Comparison of ENCODE assay signal across 8 cellular contexts in genomic region chr6:47309326-47310130, GRCh38. TPM values are rescaled to one million over a fixed set of nuclear protein-coding genes. Genes with fewer than 3 reads are reported as not detected.
DNase-seq lines count a peak whose midpoint lies in the region; ATAC-seq and TF ChIP-seq lines count a peak whose summit lies in the region.

Gene TNFRSF21, minus strand, starts transcription at chr6:47309905. Its CDS starts 394 bp downstream, at chr6:47309511.

- H3K4me3 ChIP-seq in PC-3 (ENCODE audit: low read length) (peak within 1 kb of the TSS; percentile 95), esophagus squamous epithelium (peak within 1 kb of the TSS; percentile 61 to 90 (median 72))

- TF ChIP-seq POLR2A in esophagus squamous epithelium (IDR thresholded peaks at IDR 0.05): peak in 3 of 4 donors; percentile 72 to 94 (median 92)

- no peaks in the 10 kb centered on the region for H3K9me3 Mint-ChIP-seq in IgD-negative memory B cell
- no peaks in the 10 kb centered on the region for H3K9me3 Mint-ChIP-seq in stimulated activated effector memory CD8-positive, alpha-beta T cell treated with anti-CD3 and anti-CD28 coated beads, Interleukin-12 subunit alpha, Interleukin-12 subunit beta, amount 100 ng/mL, for 72 hours

- no peaks in the 10 kb centered on the region for H3K36me3 Mint-ChIP-seq in IgD-negative memory B cell
- no peaks in the 10 kb centered on the region for H3K36me3 Mint-ChIP-seq in stimulated activated effector memory CD8-positive, alpha-beta T cell treated with anti-CD3 and anti-CD28 coated beads, Interleukin-12 subunit alpha, Interleukin-12 subunit beta, amount 100 ng/mL, for 72 hours

- peak within 1 kb of the TSS; percentile 77 to 93 (median 86) for H3K4me3 Mint-ChIP-seq in IgD-negative memory B cell
- H3K4me3 Mint-ChIP-seq in stimulated activated effector memory CD8-positive, alpha-beta T cell treated with anti-CD3 and anti-CD28 coated beads, Interleukin-12 subunit alpha, Interleukin-12 subunit beta, amount 100 ng/mL, for 72 hours: peak within 1 kb of the TSS; percentile 54

- H3K4me1 Mint-ChIP-seq in IgD-negative memory B cell: peaks cover 4 to 7% (median 5%) of the 10 kb centered on the region in 3 donors
- H3K4me1 Mint-ChIP-seq in stimulated activated effector memory CD8-positive, alpha-beta T cell treated with anti-CD3 and anti-CD28 coated beads, Interleukin-12 subunit alpha, Interleukin-12 subunit beta, amount 100 ng/mL, for 72 hours: peaks cover 13% of the 10 kb centered on the region

- peak; percentile 99 for ATAC-seq in GM21528 (IDR thresholded peaks at IDR 0.05; ENCODE audit: low FRiP score, unreplicated experiment)
- ATAC-seq in PC-3: peak; percentile 89
- ATAC-seq in stimulated activated effector memory CD8-positive, alpha-beta T cell treated with anti-CD3 and anti-CD28 coated beads, Interleukin-12 subunit alpha, Interleukin-12 subunit beta, amount 100 ng/mL, for 72 hours: peak; percentile 96

- H3K27me3 Mint-ChIP-seq in IgD-negative memory B cell: peaks cover 35% of the 10 kb centered on the region

- POLR2A ChIA-PET in PC-3 (lab: Charles Lee; ENCODE audit: unreplicated experiment): interaction anchor here (0.5 kb wide), 1 partner anchor 142 kb away, joined by 3 read pairs; no protein-coding TSS in a partner anchor

- H3K36me3 ChIP-seq in PC-3 (ENCODE audit: low read depth, low read length): peaks cover 17% of the 10 kb centered on the region
- no peaks in the 10 kb centered on the region for H3K36me3 ChIP-seq in esophagus squamous epithelium

- peak within 1 kb of the TSS; percentile 93 for H3K4me2 ChIP-seq in PC-3 (ENCODE audit: low read length)

- H3F3A ChIP-seq in PC-3 (ENCODE audit: low read length, unreplicated experiment): no peaks in the 10 kb centered on the region

- no peaks in the 10 kb centered on the region for H3K9me3 ChIP-seq in PC-3 (ENCODE audit: low read length)
- H3K9me3 ChIP-seq in esophagus squamous epithelium: no peaks in the 10 kb centered on the region

- peak within 1 kb of the TSS; percentile 86 for H2AFZ ChIP-seq in PC-3 (ENCODE audit: low read length)

- H3K27me3 ChIP-seq in PC-3 (ENCODE audit: low read length) (no peaks in the 10 kb centered on the region), esophagus squamous epithelium (peaks cover 0 to 35% (median 0%) of the 10 kb centered on the region in 4 donors)

- TF ChIP-seq CTCF in PC-3 (conservative IDR thresholded peaks at IDR 0.05; ENCODE audit: low read depth, low read length) (peak; percentile 85), esophagus squamous epithelium (IDR thresholded peaks at IDR 0.05) (peak; percentile 70 to 98 (median 94))

- CTCF ChIA-PET in PC-3 (lab: Charles Lee): interaction anchor here (0.7 kb wide), 2 partner anchors 207 to 213 kb away, joined by 3 read pairs; no protein-coding TSS in a partner anchor

- H3K9ac ChIP-seq in PC-3 (ENCODE audit: low read length): peak within 1 kb of the TSS; percentile 99

- H3K9me2 ChIP-seq in PC-3 (replicated peaks; ENCODE audit: low read length): no peaks in the 10 kb centered on the region

- BruUV-seq in PC-3 (replicated peaks; lab: Mats Ljungman, UMichigan): no TSS peak

- H3K79me2 ChIP-seq in PC-3 (ENCODE audit: low read length): peaks cover 53% of the 10 kb centered on the region

- intact Hi-C loops in PC-3 (cut with micrococcal nuclease): loop anchor here (1.0 to 10.0 kb wide), 9 partner anchors 58 to 455 kb away; partner anchors contain the start of gene ADGRF1
- intact Hi-C loops in esophagus squamous epithelium (cut with DNase I): loop anchor here (5.0 to 10.0 kb wide), 2 partner anchors 135 to 212 kb away; no protein-coding TSS in a partner anchor

- H4K20me1 ChIP-seq in PC-3 (ENCODE audit: low read length): peaks cover 48% of the 10 kb centered on the region

- H3K27ac ChIP-seq in PC-3 (ENCODE audit: low read length) (peak within 1 kb of the TSS; percentile 81), esophagus squamous epithelium (peak within 1 kb of the TSS; percentile 81 to 94 (median 88))

- 1% methylated on average over 10 to 39 of the region's 81 CpGs for WGBS in esophagus squamous epithelium, 2 donors

- H3K27ac Mint-ChIP-seq in IgD-negative memory B cell: peak within 1 kb of the TSS in 1 of 3 donors; percentile 71
- no peak within 1 kb of the TSS for H3K27ac Mint-ChIP-seq in stimulated activated effector memory CD8-positive, alpha-beta T cell treated with anti-CD3 and anti-CD28 coated beads, Interleukin-12 subunit alpha, Interleukin-12 subunit beta, amount 100 ng/mL, for 72 hours

- H3K4me1 ChIP-seq in PC-3 (ENCODE audit: insufficient read depth, low read length): peaks cover 33% of the 10 kb centered on the region
- H3K4me1 ChIP-seq in esophagus squamous epithelium: peaks cover 0 to 52% (median 14%) of the 10 kb centered on the region in 3 donors

- DNase-seq in DMS153 treated with DMSO at 0.1 percent for 48 hours (lab: John Stamatoyannopoulos, UW; ENCODE audit: unreplicated experiment) (peak; percentile 78), PC-3 (peak; percentile 95), esophagus squamous epithelium (lab: John Stamatoyannopoulos, UW) (peak; percentile 58), myocyte (ENCODE audit: low read depth) (peak; percentile 95)
- DNase-seq in activated T-cell treated with anti-CD3 and anti-CD28 coated beads, Interleukin-2, amount 50 U/mL, for 48 hours: peak; percentile 89
- DNase-seq in stimulated activated effector memory CD8-positive, alpha-beta T cell treated with anti-CD3 and anti-CD28 coated beads, Interleukin-12 subunit alpha, Interleukin-12 subunit beta, amount 100 ng/mL, for 72 hours (ENCODE audit: low spot score in 2 of 2): peak; percentile 56 to 84

RNA-seq across cellular contexts. Expression of gene TNFRSF21, which starts in this region (rescaled TPM):
- 0.31 TPM for polyA plus RNA-seq in IgD-negative memory B cell
- total RNA-seq in PC-3 (2014; rRNA removed) (106 and 120 TPM in 2 replicates), esophagus squamous epithelium (10 to 100 TPM; 43.4 to 78.9 (median 63.0) TPM), myocyte (27.7 and 30.3 TPM in 2 replicates)
- 11.8 TPM for polyA plus RNA-seq in myocyte (2012)

Comparison
In these comparisons a context has a peak if more than half of its experiments do, and no peak if none do; other contexts are left out.
1. Peak in every context shown above with its lines: DNase-seq, ATAC-seq, H3K4me3 ChIP-seq and H3K27ac ChIP-seq.